1 cellular context compared by ENCODE assay signal in genomic region chr15:64046347-64047153, GRCh38.
A peak's percentile ranks its signal among the peaks of the same experiment; 100 is the strongest.
TF ChIP-seq lines count a peak whose summit lies in the region.

TSS of gene DAPK2 (minus strand) at chr15:64046485. CDS start at chr15:64040261, 6,224 bp downstream.

TF ChIP-seq in K562, 482 proteins besides CTCF, POLR2A, EP300 and RAD21 (continued from another document and continues in another):
- TF ChIP-seq E2F6 (IDR thresholded peaks at IDR 0.05; ENCODE audit: borderline replicate concordance in 1 of 2, extremely low read depth in 1 of 2, insufficient read depth in 1 of 2, insufficient read length in 1 of 2, low read depth in 1 of 2, low read length in 1 of 2, poor library complexity in 1 of 2, severe bottlenecking in 1 of 2) (peak in 1 of 2 experiments; percentile 12), KAT8 (IDR thresholded peaks at IDR 0.05; ENCODE audit: low read depth) (no peak), ZC3H4 (CRISPR knock-in tag; IDR thresholded peaks at IDR 0.05; ENCODE audit: borderline replicate concordance) (no peak), ZNF165 (CRISPR knock-in tag; IDR thresholded peaks at IDR 0.05; ENCODE audit: borderline replicate concordance) (no peak), CTBP1 (IDR thresholded peaks at IDR 0.05; ENCODE audit: borderline replicate concordance) (peak; percentile 42; the same call in 1 of the 2 replicates), HCFC1 (IDR thresholded peaks at IDR 0.05; ENCODE audit: low read depth, low read length) (no peak), GATA2 (CRISPR knock-in tag; IDR thresholded peaks at IDR 0.05) (peak; percentile 70), ZNF77 (CRISPR knock-in tag; IDR thresholded peaks at IDR 0.05) (no peak), ZNF398 (CRISPR knock-in tag; IDR thresholded peaks at IDR 0.05) (no peak), ZNF507 (tag; conservative IDR thresholded peaks at IDR 0.05) (no peak), SRSF9 (IDR thresholded peaks at IDR 0.05; ENCODE audit: borderline replicate concordance, low read depth, low read length) (no peak), FOXO4 (CRISPR knock-in tag; IDR thresholded peaks at IDR 0.05) (no peak), CEBPG (CRISPR knock-in tag; IDR thresholded peaks at IDR 0.05) (no peak), CEBPG (tag; conservative IDR thresholded peaks at IDR 0.05 in 1 of 2, IDR thresholded peaks at IDR 0.05 in 1 of 2) (no peak), ATF6 (CRISPR knock-in tag; IDR thresholded peaks at IDR 0.05) (no peak), SMARCE1 (IDR thresholded peaks at IDR 0.05) (no peak), BRCA1 (IDR thresholded peaks at IDR 0.05) (no peak), BRCA1 (CRISPR knock-in tag; IDR thresholded peaks at IDR 0.05) (no peak), ZNF143 (CRISPR knock-in tag; IDR thresholded peaks at IDR 0.05) (no peak), VEZF1 (CRISPR knock-in tag; IDR thresholded peaks at IDR 0.05) (peak; percentile 47; the same call in 1 of the 2 replicates), ATF7 (IDR thresholded peaks at IDR 0.05) (0 out of 2 replicates have a peak, but pooled peaks have one; percentile 12), POLR3A (IDR thresholded peaks at IDR 0.05; ENCODE audit: borderline replicate concordance, extremely low read depth, insufficient read depth, insufficient read length) (no peak), ZNF696 (CRISPR knock-in tag; conservative IDR thresholded peaks at IDR 0.05) (no peak), ETV6 (IDR thresholded peaks at IDR 0.05; ENCODE audit: borderline replicate concordance in 1 of 2, low read depth in 2 of 2, low read length in 1 of 2) (no peak), ETV6 (CRISPR knock-in tag; IDR thresholded peaks at IDR 0.05; ENCODE audit: borderline replicate concordance) (no peak), STAT6 (CRISPR knock-in tag; IDR thresholded peaks at IDR 0.05) (no peak), SMC3 (conservative IDR thresholded peaks at IDR 0.05; ENCODE audit: insufficient read depth, low read depth, low read length) (peak; percentile 77), ZEB2 (IDR thresholded peaks at IDR 0.05) (no peak), RCOR1 (IDR thresholded peaks at IDR 0.05; ENCODE audit: borderline replicate concordance in 1 of 2, low read depth in 2 of 2, low read length in 2 of 2) (peak in 1 of 2 experiments; percentile 71; a peak in 2 of 4 replicates), TEAD2 (tag; IDR thresholded peaks at IDR 0.05) (no peak), SMAD4 (CRISPR knock-in tag; conservative IDR thresholded peaks at IDR 0.05) (peak; percentile 89), HEY1 (CRISPR knock-in tag; IDR thresholded peaks at IDR 0.05; ENCODE audit: borderline replicate concordance) (no peak), ZNF592 (IDR thresholded peaks at IDR 0.05) (peak; percentile 59; the same call in 1 of the 2 replicates), ZSCAN29 (IDR thresholded peaks at IDR 0.05) (no peak), KHSRP (IDR thresholded peaks at IDR 0.05) (no peak), FUS (optimal IDR thresholded peaks at IDR 0.05; ENCODE audit: low read depth, low read length) (no peak), RB1 (IDR thresholded peaks at IDR 0.05; ENCODE audit: low read depth) (peak; percentile 91), KLF1 (tag; IDR thresholded peaks at IDR 0.05) (no peak), RBM14 (IDR thresholded peaks at IDR 0.05; ENCODE audit: borderline replicate concordance, insufficient read depth, low read depth, low read length) (no peak), ZNF76 (CRISPR knock-in tag; IDR thresholded peaks at IDR 0.05; ENCODE audit: borderline replicate concordance) (no peak), STAG1 (CRISPR knock-in tag; IDR thresholded peaks at IDR 0.05; ENCODE audit: borderline replicate concordance) (0 out of 2 replicates have a peak, but pooled peaks have one; percentile 18), HINFP (tag; conservative IDR thresholded peaks at IDR 0.05; ENCODE audit: low read depth) (no peak), ZBTB7A (IDR thresholded peaks at IDR 0.05; ENCODE audit: borderline replicate concordance, control insufficient read depth, low read depth, low read length) (peak; percentile 65; the same call in 1 of the 2 replicates), RNF2 (IDR thresholded peaks at IDR 0.05) (no peak), SMARCC2 (IDR thresholded peaks at IDR 0.05; ENCODE audit: low read depth) (no peak), ZBTB33 (CRISPR knock-in tag; IDR thresholded peaks at IDR 0.05) (no peak), SNAPC5 (CRISPR knock-in tag; IDR thresholded peaks at IDR 0.05) (no peak), KDM2B (CRISPR knock-in tag; IDR thresholded peaks at IDR 0.05) (no peak)
